ENCODE assay signal across 21 cellular contexts in the genomic region with DNA sequence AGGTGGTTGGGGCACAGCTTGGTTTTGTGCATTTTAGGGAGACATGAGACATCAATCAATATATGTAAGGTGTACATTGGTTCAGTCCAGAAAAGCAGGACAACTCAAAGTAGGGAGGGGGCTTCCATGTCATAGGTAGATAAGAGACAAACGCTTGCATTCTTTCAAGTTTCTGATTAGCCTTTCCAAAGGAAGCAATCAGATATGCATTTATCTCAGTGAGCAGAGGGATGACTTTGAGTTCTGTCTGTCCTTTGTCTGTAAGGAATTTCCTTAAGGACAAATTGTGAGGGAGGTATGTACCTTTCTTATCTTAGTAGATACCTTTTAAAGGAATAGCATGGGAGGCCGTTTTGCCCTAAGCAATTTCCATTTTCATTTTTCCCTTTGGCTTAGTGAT.
"Had no signal": no experiment of that assay in that cellular context is flagged by ENCODE, and none has a peak within 500 bp of the region (broad histone marks: within the 10 kb centered on the region; RNA-seq: fewer than 3 reads in every experiment).

No MANE protein-coding gene starts in this region.

- H3K9me3 ChIP-seq: gastrocnemius medialis had no signal

- ATAC-seq: effector memory CD8-positive, alpha-beta T cell; esophagus mucosa; gastrocnemius medialis; left lung; lower lobe of right lung; mucosa of descending colon had no signal

- H3K27ac Mint-ChIP-seq: dendritic cell treated with granulocyte-macrophage colony-stimulating factor and Interleukin-4, amounts not matched to agents 40 ng/mL and 50 ng/mL, for 4 days; effector memory CD8-positive, alpha-beta T cell; mesothelial cell of epicardium had no signal

- H3K4me3 ChIP-seq: esophagus squamous epithelium, gastrocnemius medialis, heart right ventricle, left lung, lower lobe of right lung, mucosa of descending colon had no signal

- H3K27me3 ChIP-seq: esophagus squamous epithelium, gastrocnemius medialis had no signal

- H3K4me1 ChIP-seq: esophagus squamous epithelium, gastrocnemius medialis, left lung, lower lobe of right lung had no signal

- H3K36me3 ChIP-seq: gastrocnemius medialis, left lung, lower lobe of right lung had no signal

- H3K27ac ChIP-seq: epithelial cell of prostate, esophagus squamous epithelium, gastrocnemius medialis, heart right ventricle, left lung, lower lobe of right lung had no signal

- H3K4me3 Mint-ChIP-seq: dendritic cell treated with granulocyte-macrophage colony-stimulating factor and Interleukin-4, amounts not matched to agents 40 ng/mL and 50 ng/mL, for 4 days; effector memory CD8-positive, alpha-beta T cell; mesothelial cell of epicardium; naive B cell had no signal

- H3K9me3 Mint-ChIP-seq: effector memory CD8-positive, alpha-beta T cell had no signal

- DNase-seq: cortex of kidney; effector CD8-positive, alpha-beta T cell; effector memory CD8-positive, alpha-beta T cell; erythroblast; esophagus squamous epithelium; foreskin fibroblast; foreskin melanocyte; gastrocnemius medialis; glutamatergic neuron; heart right ventricle; hippocampal formation; left cardiac atrium; left lung; left ventricle myocardium superior; lower lobe of right lung; mucosa of descending colon; naive B cell had no signal
